ENCODE assay signal across 9 cellular contexts in genomic region chr10:30529373-30529998, GRCh38.
DNase-seq lines count a peak whose midpoint lies in the region; ATAC-seq and TF ChIP-seq lines count a peak whose summit lies in the region.
"Had no signal": no experiment of that assay in that cellular context is flagged by ENCODE, and none has a peak within 500 bp of the region (broad histone marks: within the 10 kb centered on the region; RNA-seq: fewer than 3 reads in every experiment).

No MANE protein-coding gene starts in this region.

- TF ChIP-seq CTCF in adrenal gland (IDR thresholded peaks at IDR 0.05), result no peak
- TF ChIP-seq CTCF in tibial nerve (IDR thresholded peaks at IDR 0.05), result no peak

- 68 to 79% (median 74%) methylated on average over 15 to 28 of the region's 28 CpGs for WGBS in adrenal gland, 4 donors
- 85 to 90% methylated on average over 28 of the region's 28 CpGs for WGBS in tibial nerve, 2 donors

- peaks cover 70% of the 10 kb centered on the region for H3K4me1 Mint-ChIP-seq in T-helper 2 cell treated with Interferon-gamma antibody and Interleukin-4, amounts not matched to agents 5 μg/mL and 100 μg/mL, for 36 hours (ENCODE audit: low read depth)

- DNase-seq in T-helper 2 cell treated with Interferon-gamma antibody and Interleukin-4, amounts not matched to agents 5 μg/mL and 100 μg/mL, for 36 hours (ENCODE audit: low spot score), result peak; percentile 74
- DNase-seq in adrenal gland, result peak; percentile 47 to 79 (median 65)
- peak in 33 of 56 donors; percentile 2 to 58 (median 11) for DNase-seq in nucleus accumbens (lab: John Stamatoyannopoulos, UW)
- DNase-seq in tibial nerve (ENCODE audit: low spot score in 2 of 2), result peak; percentile 36 to 47
- no peak for DNase-seq in NCI-H1048 (lab: John Stamatoyannopoulos, UW)
- no peak for DNase-seq in NCI-H510A (lab: John Stamatoyannopoulos, UW)

- no peaks in the 10 kb centered on the region for H3K36me3 Mint-ChIP-seq in T-helper 2 cell treated with Interferon-gamma antibody and Interleukin-4, amounts not matched to agents 5 μg/mL and 100 μg/mL, for 36 hours (ENCODE audit: low read depth)

- H3K4me1 ChIP-seq in adrenal gland (replicated peaks in 1 of 2) (no peaks in the 10 kb centered on the region), tibial nerve (peaks cover 0 to 10% (median 2%) of the 10 kb centered on the region in 4 donors)

- H3K4me3 ChIP-seq in adrenal gland, result no peak overlapping the region
- H3K4me3 ChIP-seq in tibial nerve, result peak overlapping the region in 1 of 4 donors; percentile 19
- H3K4me3 ChIP-seq: ovary had no signal

- peak overlapping the region; percentile 80 for H3K4me3 Mint-ChIP-seq in T-helper 2 cell treated with Interferon-gamma antibody and Interleukin-4, amounts not matched to agents 5 μg/mL and 100 μg/mL, for 36 hours

- no peaks in the 10 kb centered on the region for H3K9me3 ChIP-seq in adrenal gland (replicated peaks in 1 of 3)
- no peaks in the 10 kb centered on the region for H3K9me3 ChIP-seq in tibial nerve
- H3K9me3 ChIP-seq: ovary had no signal

- TF ChIP-seq EP300 in tibial nerve (IDR thresholded peaks at IDR 0.05), result peak in 1 of 2 donors; percentile 75

- no peaks in the 10 kb centered on the region for H3K36me3 ChIP-seq in adrenal gland (replicated peaks in 1 of 2)
- H3K36me3 ChIP-seq in tibial nerve, result no peaks in the 10 kb centered on the region
- H3K36me3 ChIP-seq: ovary had no signal

- H3K27me3 ChIP-seq in adrenal gland (no peaks in the 10 kb centered on the region), tibial nerve (no peaks in the 10 kb centered on the region)
- H3K27me3 ChIP-seq: ovary had no signal

- H3K27ac ChIP-seq in adrenal gland, result peak overlapping the region; percentile 12 to 78 (median 33)
- H3K27ac ChIP-seq in tibial nerve, result peak overlapping the region in 3 of 4 donors; percentile 36 to 77 (median 57)
- H3K27ac ChIP-seq: ovary had no signal

- intact Hi-C loops in adrenal gland (cut with DNase I), result no loop called here

- no peaks in the 10 kb centered on the region for H3K9me3 Mint-ChIP-seq in T-helper 2 cell treated with Interferon-gamma antibody and Interleukin-4, amounts not matched to agents 5 μg/mL and 100 μg/mL, for 36 hours

- H3K27ac Mint-ChIP-seq in T-helper 2 cell treated with Interferon-gamma antibody and Interleukin-4, amounts not matched to agents 5 μg/mL and 100 μg/mL, for 36 hours, result peak overlapping the region; percentile 90

- TF ChIP-seq POLR2A in adrenal gland (IDR thresholded peaks at IDR 0.05) (no peak), tibial nerve (IDR thresholded peaks at IDR 0.05) (no peak)

- ATAC-seq in GM18873 (IDR thresholded peaks at IDR 0.05; ENCODE audit: low FRiP score, unreplicated experiment), result peak; percentile 65
- peak; percentile 75 for ATAC-seq in HG03095 (IDR thresholded peaks at IDR 0.05; ENCODE audit: unreplicated experiment)

- peaks cover 4% of the 10 kb centered on the region for H3K27me3 Mint-ChIP-seq in T-helper 2 cell treated with Interferon-gamma antibody and Interleukin-4, amounts not matched to agents 5 μg/mL and 100 μg/mL, for 36 hours (ENCODE audit: low read depth)

Comparison
In these comparisons a context has a peak if more than half of its experiments do, and no peak if none do; other contexts are left out.
1. DNase-seq: peak in T-helper 2 cell treated with Interferon-gamma antibody and Interleukin-4, amounts not matched to agents 5 μg/mL and 100 μg/mL, for 36 hours (single experiment), adrenal gland (7 of 7), nucleus accumbens (33 of 56) and tibial nerve (2 of 2); none in NCI-H1048 (single experiment) and NCI-H510A (single experiment).